1 cellular context compared by ENCODE assay signal in the genomic region with DNA sequence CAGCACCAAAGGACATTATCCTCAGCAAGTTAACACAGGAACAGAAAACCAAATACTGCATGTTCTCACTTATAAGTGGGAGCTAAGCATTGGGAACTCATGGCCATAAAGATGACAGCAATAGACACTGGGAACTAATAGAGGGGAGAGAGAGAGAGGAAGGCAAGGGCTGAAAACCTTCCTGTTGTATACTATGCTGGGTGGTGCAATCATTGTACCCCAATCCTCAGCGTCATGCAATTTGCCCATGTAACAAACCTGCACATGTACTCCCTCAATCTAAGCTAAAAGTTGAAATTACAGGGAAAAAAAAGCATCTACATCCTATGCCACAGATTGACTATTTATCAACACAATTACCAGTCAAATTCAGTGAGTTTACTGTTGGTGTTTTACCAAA.
TF ChIP-seq lines count a peak whose summit lies in the region.

No MANE protein-coding gene starts in this region.

TF ChIP-seq in IMR-90, 13 proteins besides CTCF, POLR2A, EP300 and RAD21 (continued from another document):
- no peak for TF ChIP-seq FOS (IDR thresholded peaks at IDR 0.05; ENCODE audit: low read depth, low read length)
